In the genomic region with DNA sequence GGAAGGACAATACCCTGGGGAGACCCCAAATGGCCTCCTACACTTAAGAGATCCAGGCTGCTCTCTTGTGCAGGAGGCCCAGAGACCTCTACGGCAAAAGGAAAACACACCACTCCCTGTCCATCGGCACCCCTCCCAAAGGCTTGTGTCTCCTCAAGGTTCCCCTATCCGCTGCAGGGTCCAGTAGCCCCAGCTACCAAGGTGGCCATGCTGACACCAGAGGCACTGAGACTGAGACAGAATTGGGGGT, we compare ENCODE assay signal across 8 cellular contexts. TPM values are rescaled to one million over a fixed set of nuclear protein-coding genes. Genes with fewer than 3 reads are reported as not detected.
DNase-seq lines count a peak whose midpoint lies in the region; ATAC-seq and TF ChIP-seq lines count a peak whose summit lies in the region.

No MANE protein-coding gene starts in this region.

- TF ChIP-seq CTCF in GM12864 (IDR thresholded peaks at IDR 0.05; ENCODE audit: low read depth, low read length, missing control alignments) (no peak), RWPE1 (conservative IDR thresholded peaks at IDR 0.05; ENCODE audit: low read depth) (no peak), neural crest cell (conservative IDR thresholded peaks at IDR 0.05) (no peak)

- H3K27me3 Mint-ChIP-seq in neural crest cell (ENCODE audit: low read depth), result peaks cover 18% of the 10 kb centered on the region

- H3K27ac ChIP-seq in RWPE1 (peak overlapping the region; percentile 98), ectodermal cell (ENCODE audit: insufficient read depth, low read depth, low read length, poor library complexity, severe bottlenecking) (peak overlapping the region; percentile 87)

- POLR2A ChIA-PET in RWPE1 (lab: Yijun Ruan, JAX; ENCODE audit: low non-redundant PET), result interaction anchor here (1.0 kb wide), 1 partner anchor 11 kb away, joined by 3 read pairs; no protein-coding TSS in a partner anchor

- CTCF ChIA-PET in RWPE1 (lab: Yijun Ruan, JAX), result no interaction called here

- H3K4me1 Mint-ChIP-seq in neural crest cell, result peaks cover 57% of the 10 kb centered on the region

- peak overlapping the region; percentile 100 for H3K27ac Mint-ChIP-seq in neural crest cell (ENCODE audit: unreplicated experiment)

- H3K4me3 ChIP-seq in GM12864 (ENCODE audit: low read depth, low read length), result peak overlapping the region; percentile 92
- peak overlapping the region; percentile 69 for H3K4me3 ChIP-seq in ectodermal cell (ENCODE audit: insufficient read depth, low read depth, low read length)

- no peaks in the 10 kb centered on the region for H3K9me3 ChIP-seq in ectodermal cell (ENCODE audit: control insufficient read depth, low read length)

- peaks cover 19% of the 10 kb centered on the region for H3K36me3 Mint-ChIP-seq in neural crest cell (ENCODE audit: low read depth)

- no peaks in the 10 kb centered on the region for H3K9me3 Mint-ChIP-seq in neural crest cell

- H3K27me3 ChIP-seq in ectodermal cell (ENCODE audit: control insufficient read depth, insufficient read depth, low read length, poor library complexity, severe bottlenecking), result no peaks in the 10 kb centered on the region

- peaks cover 18% of the 10 kb centered on the region for H3K36me3 ChIP-seq in ectodermal cell (ENCODE audit: control insufficient read depth, insufficient read depth, low read length)

- WGBS in ectodermal cell, 2 experiments, result 8 to 10% methylated on average over 3 of the region's 3 CpGs

- ATAC-seq in GM21737 (IDR thresholded peaks at IDR 0.05; ENCODE audit: unreplicated experiment) (no peak), GM18505 (IDR thresholded peaks at IDR 0.05; ENCODE audit: unreplicated experiment) (no peak), GM19397 (IDR thresholded peaks at IDR 0.05; ENCODE audit: unreplicated experiment) (no peak), HG02798 (IDR thresholded peaks at IDR 0.05; ENCODE audit: poor library complexity, unreplicated experiment) (no peak)

- TF ChIP-seq POLR2A in GM18505 (IDR thresholded peaks at IDR 0.05; ENCODE audit: borderline replicate concordance, extremely low read depth, insufficient read depth, insufficient read length), result no peak

- H3K4me3 Mint-ChIP-seq in neural crest cell, result peak overlapping the region; percentile 100

- DNase-seq in GM12864 (ENCODE audit: low read depth) (no peak), RWPE1 (ENCODE audit: low spot score) (no peak), neural crest cell (ENCODE audit: low read depth, low spot score) (no peak)

- peaks cover 24% of the 10 kb centered on the region for H3K4me1 ChIP-seq in ectodermal cell (ENCODE audit: control insufficient read depth, insufficient read depth, low read length)

RNA-seq across cellular contexts. Expression of a gene that starts 0.6 kb away (rescaled TPM):
- polyA plus RNA-seq in ectodermal cell (2013, experiment 1 of 4), result 4.9 TPM
- polyA plus RNA-seq in ectodermal cell (2013, experiment 2 of 4), result 4.3 TPM
- 5.6 TPM for polyA plus RNA-seq in ectodermal cell (2013, experiment 3 of 4)
- 3.8 TPM for polyA plus RNA-seq in ectodermal cell (2013, experiment 4 of 4)
- 14.1 and 15.0 TPM in 2 replicates for total RNA-seq in neural crest cell

RNA-seq across cellular contexts. Expression of a gene that starts 2.9 kb away (rescaled TPM):
- polyA plus RNA-seq in ectodermal cell (2013, experiment 1 of 4), result 47.3 TPM
- polyA plus RNA-seq in ectodermal cell (2013, experiment 2 of 4), result 56.8 TPM
- 34.5 TPM for polyA plus RNA-seq in ectodermal cell (2013, experiment 3 of 4)
- polyA plus RNA-seq in ectodermal cell (2013, experiment 4 of 4), result 41.2 TPM
- 90.4 and 91.3 TPM in 2 replicates for total RNA-seq in neural crest cell

RNA-seq across cellular contexts. Expression of a gene that starts 27.3 kb away (rescaled TPM):
- polyA plus RNA-seq in ectodermal cell (2013, experiment 1 of 4), result 199 TPM
- polyA plus RNA-seq in ectodermal cell (2013, experiment 2 of 4), result 184 TPM
- polyA plus RNA-seq in ectodermal cell (2013, experiment 3 of 4), result 171 TPM
- polyA plus RNA-seq in ectodermal cell (2013, experiment 4 of 4), result 184 TPM
- total RNA-seq in neural crest cell, result 133 and 138 TPM in 2 replicates

RNA-seq across cellular contexts. Expression of a gene that starts 30.2 kb away (rescaled TPM):
- 18.9 TPM for polyA plus RNA-seq in ectodermal cell (2013, experiment 1 of 4)
- polyA plus RNA-seq in ectodermal cell (2013, experiment 2 of 4), result 19.1 TPM
- 14.0 TPM for polyA plus RNA-seq in ectodermal cell (2013, experiment 3 of 4)
- polyA plus RNA-seq in ectodermal cell (2013, experiment 4 of 4), result 15.9 TPM
- 16.9 and 20.8 TPM in 2 replicates for total RNA-seq in neural crest cell

RNA-seq across cellular contexts. Expression of a gene that starts 31.8 kb away (rescaled TPM):
- polyA plus RNA-seq in ectodermal cell (2013, experiment 1 of 4), result 198 TPM
- 209 TPM for polyA plus RNA-seq in ectodermal cell (2013, experiment 2 of 4)
- polyA plus RNA-seq in ectodermal cell (2013, experiment 3 of 4), result 148 TPM
- polyA plus RNA-seq in ectodermal cell (2013, experiment 4 of 4), result 163 TPM
- total RNA-seq in neural crest cell, result 257 and 267 TPM in 2 replicates
